Comparison of ENCODE assay signal across 19 cellular contexts in genomic region chr16:889586-889985, GRCh38.
"Had no signal": no experiment of that assay in that cellular context is flagged by ENCODE, and none has a peak within 500 bp of the region (broad histone marks: within the 10 kb centered on the region; RNA-seq: fewer than 3 reads in every experiment).

No MANE protein-coding gene starts in this region.

- H3K4me2 ChIP-seq: neural progenitor cell had no signal

- H3K9me3 Mint-ChIP-seq: nephron; neural progenitor cell; stimulated activated naive CD8-positive, alpha-beta T cell treated with anti-CD3 and anti-CD28 coated beads, Interleukin-15, Interleukin-2, amounts not matched to agents 100 ng/mL and 50 ng/mL, for 24 hours had no signal

- H3K27me3 Mint-ChIP-seq: naive thymus-derived CD4-positive, alpha-beta T cell; progenitor cell of endocrine pancreas; stimulated activated naive B cell treated with anti-CD40 and anti-IgM and Interleukin-4, amounts not matched to agents 10 μg/mL and 1 μg/mL and 100 μg/mL, for 72 hours; stimulated activated naive CD8-positive, alpha-beta T cell treated with anti-CD3 and anti-CD28 coated beads, Interleukin-15, Interleukin-2, amounts not matched to agents 100 ng/mL and 50 ng/mL, for 24 hours had no signal

- H3K9ac ChIP-seq: neural progenitor cell, parathyroid adenoma had no signal

- DNase-seq: cortex of kidney; hippocampal formation; kidney glomerular epithelial cell; mesendoderm; midbrain; naive thymus-derived CD4-positive, alpha-beta T cell; small intestine; stimulated activated CD4-positive, alpha-beta T cell treated with anti-CD3 and anti-CD28 coated beads, Interleukin-15, amount 100 ng/mL, for 24 hours; stimulated activated CD4-positive, alpha-beta T cell treated with anti-CD3 and anti-CD28 coated beads, Interleukin-2, amount 100 ng/mL, for 48 hours; stimulated activated naive B cell treated with anti-CD40 and anti-IgM and Interleukin-4, amounts not matched to agents 10 μg/mL and 1 μg/mL and 100 μg/mL, for 72 hours had no signal

- H3K4me1 ChIP-seq: parathyroid adenoma, right lobe of liver, upper lobe of left lung had no signal

- H3K36me3 ChIP-seq: neural progenitor cell, right lobe of liver had no signal

- H3K27ac ChIP-seq: neural progenitor cell, parathyroid adenoma, right lobe of liver, thoracic aorta, tibial nerve, upper lobe of left lung had no signal

- H3K4me3 ChIP-seq: neural progenitor cell, right lobe of liver, thoracic aorta, tibial nerve, upper lobe of left lung had no signal

- ATAC-seq: naive thymus-derived CD4-positive, alpha-beta T cell; right lobe of liver; stimulated activated naive B cell treated with anti-CD40 and anti-IgM and Interleukin-4, amounts not matched to agents 10 μg/mL and 1 μg/mL and 100 μg/mL, for 72 hours had no signal

- H3K9me3 ChIP-seq: right lobe of liver had no signal

- H3K27me3 ChIP-seq: neural progenitor cell, right lobe of liver, tibial nerve, upper lobe of left lung had no signal

- H3K27ac Mint-ChIP-seq: naive thymus-derived CD4-positive, alpha-beta T cell; nephron; neural progenitor cell; progenitor cell of endocrine pancreas; stimulated activated naive B cell treated with anti-CD40 and anti-IgM and Interleukin-4, amounts not matched to agents 10 μg/mL and 1 μg/mL and 100 μg/mL, for 72 hours; stimulated activated naive CD8-positive, alpha-beta T cell treated with anti-CD3 and anti-CD28 coated beads, Interleukin-15, Interleukin-2, amounts not matched to agents 100 ng/mL and 50 ng/mL, for 24 hours had no signal

- H3K4me3 Mint-ChIP-seq: naive thymus-derived CD4-positive, alpha-beta T cell; nephron; neural progenitor cell; stimulated activated naive B cell treated with anti-CD40 and anti-IgM and Interleukin-4, amounts not matched to agents 10 μg/mL and 1 μg/mL and 100 μg/mL, for 72 hours; stimulated activated naive CD8-positive, alpha-beta T cell treated with anti-CD3 and anti-CD28 coated beads, Interleukin-15, Interleukin-2, amounts not matched to agents 100 ng/mL and 50 ng/mL, for 24 hours had no signal
